1 cellular context compared by ENCODE assay signal in the genomic region with DNA sequence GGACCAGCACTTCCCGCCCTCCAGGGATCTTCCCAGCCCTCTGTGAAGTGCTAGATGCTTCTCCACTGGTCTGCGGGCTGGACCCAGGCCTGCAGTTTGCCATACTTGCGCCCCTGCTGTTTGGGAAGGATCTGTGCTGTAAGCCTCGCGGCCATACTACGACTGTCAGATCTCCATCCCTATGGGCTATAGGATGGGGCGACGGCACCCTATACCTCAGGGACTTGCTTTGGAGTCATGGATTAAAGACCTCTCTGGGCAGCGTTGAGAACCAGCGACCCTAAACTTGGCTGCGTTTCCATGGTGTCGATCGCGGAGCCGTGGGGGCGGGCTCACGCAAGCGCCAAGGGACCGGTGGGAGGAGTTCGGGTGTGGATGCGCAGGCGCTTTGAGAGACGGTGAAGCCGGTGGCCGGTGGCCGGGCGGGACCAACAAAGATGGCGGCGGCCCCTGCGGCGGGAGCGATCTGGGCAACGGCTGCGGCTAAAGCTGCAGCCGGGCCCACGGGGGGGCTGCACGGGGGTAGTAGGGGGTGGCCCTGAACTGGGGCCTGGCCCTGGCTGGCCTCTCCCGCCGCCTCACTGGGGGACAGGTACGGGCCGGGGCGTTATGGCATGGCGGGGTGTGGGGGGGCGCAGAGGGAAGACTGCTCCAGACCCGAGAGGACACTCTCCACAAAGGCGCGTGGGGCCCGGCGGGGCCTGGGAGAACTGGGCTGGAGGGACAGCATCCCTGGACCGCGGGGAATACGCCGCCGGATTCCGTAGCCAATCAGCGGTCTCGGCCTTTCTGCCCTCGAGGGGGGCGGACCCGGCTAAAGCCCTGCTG.
TF ChIP-seq lines count a peak whose summit lies in the region.

A gene with protein sequence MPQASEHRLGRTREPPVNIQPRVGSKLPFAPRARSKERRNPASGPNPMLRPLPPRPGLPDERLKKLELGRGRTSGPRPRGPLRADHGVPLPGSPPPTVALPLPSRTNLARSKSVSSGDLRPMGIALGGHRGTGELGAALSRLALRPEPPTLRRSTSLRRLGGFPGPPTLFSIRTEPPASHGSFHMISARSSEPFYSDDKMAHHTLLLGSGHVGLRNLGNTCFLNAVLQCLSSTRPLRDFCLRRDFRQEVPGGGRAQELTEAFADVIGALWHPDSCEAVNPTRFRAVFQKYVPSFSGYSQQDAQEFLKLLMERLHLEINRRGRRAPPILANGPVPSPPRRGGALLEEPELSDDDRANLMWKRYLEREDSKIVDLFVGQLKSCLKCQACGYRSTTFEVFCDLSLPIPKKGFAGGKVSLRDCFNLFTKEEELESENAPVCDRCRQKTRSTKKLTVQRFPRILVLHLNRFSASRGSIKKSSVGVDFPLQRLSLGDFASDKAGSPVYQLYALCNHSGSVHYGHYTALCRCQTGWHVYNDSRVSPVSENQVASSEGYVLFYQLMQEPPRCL (plus strand): TSS at position 414 of the 828 bp plus-strand sequence. CDS start 1,141 bp downstream, outside the sequence.

TF ChIP-seq in K562, 482 proteins besides CTCF, POLR2A, EP300 and RAD21 (continued from another document and continues in another):
- TF ChIP-seq, protein P1, sequence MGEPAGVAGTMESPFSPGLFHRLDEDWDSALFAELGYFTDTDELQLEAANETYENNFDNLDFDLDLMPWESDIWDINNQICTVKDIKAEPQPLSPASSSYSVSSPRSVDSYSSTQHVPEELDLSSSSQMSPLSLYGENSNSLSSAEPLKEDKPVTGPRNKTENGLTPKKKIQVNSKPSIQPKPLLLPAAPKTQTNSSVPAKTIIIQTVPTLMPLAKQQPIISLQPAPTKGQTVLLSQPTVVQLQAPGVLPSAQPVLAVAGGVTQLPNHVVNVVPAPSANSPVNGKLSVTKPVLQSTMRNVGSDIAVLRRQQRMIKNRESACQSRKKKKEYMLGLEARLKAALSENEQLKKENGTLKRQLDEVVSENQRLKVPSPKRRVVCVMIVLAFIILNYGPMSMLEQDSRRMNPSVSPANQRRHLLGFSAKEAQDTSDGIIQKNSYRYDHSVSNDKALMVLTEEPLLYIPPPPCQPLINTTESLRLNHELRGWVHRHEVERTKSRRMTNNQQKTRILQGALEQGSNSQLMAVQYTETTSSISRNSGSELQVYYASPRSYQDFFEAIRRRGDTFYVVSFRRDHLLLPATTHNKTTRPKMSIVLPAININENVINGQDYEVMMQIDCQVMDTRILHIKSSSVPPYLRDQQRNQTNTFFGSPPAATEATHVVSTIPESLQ (CRISPR knock-in tag; IDR thresholded peaks at IDR 0.05) = peak; percentile 63
- TF ChIP-seq TEAD1 (CRISPR knock-in tag; IDR thresholded peaks at IDR 0.05) (no peak), ZSCAN32 (CRISPR knock-in tag; IDR thresholded peaks at IDR 0.05) (no peak), NRF1 (conservative IDR thresholded peaks at IDR 0.05 in 1 of 2, IDR thresholded peaks at IDR 0.05 in 1 of 2) (peak; percentile 98), FIP1L1 (IDR thresholded peaks at IDR 0.05; ENCODE audit: low read depth, low read length, poor library complexity, severe bottlenecking) (peak; percentile 45), CXXC5 (CRISPR knock-in tag; IDR thresholded peaks at IDR 0.05) (peak; percentile 65; the same call in 1 of the 2 replicates), TCF3 (CRISPR knock-in tag; IDR thresholded peaks at IDR 0.05) (no peak), ELF2 (CRISPR knock-in tag; IDR thresholded peaks at IDR 0.05) (peak; percentile 68), HOXB6 (CRISPR knock-in tag; IDR thresholded peaks at IDR 0.05; ENCODE audit: borderline replicate concordance) (no peak), ZNF232 (CRISPR knock-in tag; IDR thresholded peaks at IDR 0.05) (no peak), SIX5 (IDR thresholded peaks at IDR 0.05; ENCODE audit: borderline replicate concordance in 1 of 2, insufficient read depth in 1 of 2, low read depth in 1 of 2, low read length in 2 of 2) (peak; percentile 34 to 38; a peak in 2 of 4 replicates), ZNF175 (CRISPR knock-in tag; IDR thresholded peaks at IDR 0.05; ENCODE audit: low read depth) (no peak), BDP1 (IDR thresholded peaks at IDR 0.05; ENCODE audit: insufficient read depth, insufficient read length) (no peak), NFRKB (IDR thresholded peaks at IDR 0.05; ENCODE audit: low read depth) (peak; percentile 94), GABPB2 (CRISPR knock-in tag; conservative IDR thresholded peaks at IDR 0.05) (no peak), XRCC4 (IDR thresholded peaks at IDR 0.05; ENCODE audit: extremely low read depth, insufficient read depth, insufficient read length) (no peak), ZNF445 (CRISPR knock-in tag; IDR thresholded peaks at IDR 0.05; ENCODE audit: low read depth) (no peak), SIRT6 (IDR thresholded peaks at IDR 0.05; ENCODE audit: low read depth, low read length) (no peak), HCFC1 (IDR thresholded peaks at IDR 0.05; ENCODE audit: low read depth, low read length) (peak; percentile 85), HDAC1 (IDR thresholded peaks at IDR 0.05) (peak in 1 of 2 experiments; percentile 61; a peak in 2 of 4 replicates), COPS2 (conservative IDR thresholded peaks at IDR 0.05) (no peak), C11orf30 (IDR thresholded peaks at IDR 0.05; ENCODE audit: low read depth) (peak; percentile 33; the same call in 1 of the 2 replicates), TCFL5 (CRISPR knock-in tag; conservative IDR thresholded peaks at IDR 0.05) (no peak), SREBF1 (IDR thresholded peaks at IDR 0.05; ENCODE audit: borderline replicate concordance, low read depth, low read length) (no peak), ZNF23 (CRISPR knock-in tag; IDR thresholded peaks at IDR 0.05) (no peak), ZZZ3 (IDR thresholded peaks at IDR 0.05) (no peak), ARNT (IDR thresholded peaks at IDR 0.05) (no peak), ZNF124 (CRISPR knock-in tag; IDR thresholded peaks at IDR 0.05) (no peak), KDM2B (CRISPR knock-in tag; IDR thresholded peaks at IDR 0.05) (no peak), SMAD3 (CRISPR knock-in tag; conservative IDR thresholded peaks at IDR 0.05) (no peak), PHF21A (IDR thresholded peaks at IDR 0.05; ENCODE audit: borderline replicate concordance, low read depth) (no peak), WHSC1 (IDR thresholded peaks at IDR 0.05; ENCODE audit: low read length) (no peak)
- TF ChIP-seq, protein P2, sequence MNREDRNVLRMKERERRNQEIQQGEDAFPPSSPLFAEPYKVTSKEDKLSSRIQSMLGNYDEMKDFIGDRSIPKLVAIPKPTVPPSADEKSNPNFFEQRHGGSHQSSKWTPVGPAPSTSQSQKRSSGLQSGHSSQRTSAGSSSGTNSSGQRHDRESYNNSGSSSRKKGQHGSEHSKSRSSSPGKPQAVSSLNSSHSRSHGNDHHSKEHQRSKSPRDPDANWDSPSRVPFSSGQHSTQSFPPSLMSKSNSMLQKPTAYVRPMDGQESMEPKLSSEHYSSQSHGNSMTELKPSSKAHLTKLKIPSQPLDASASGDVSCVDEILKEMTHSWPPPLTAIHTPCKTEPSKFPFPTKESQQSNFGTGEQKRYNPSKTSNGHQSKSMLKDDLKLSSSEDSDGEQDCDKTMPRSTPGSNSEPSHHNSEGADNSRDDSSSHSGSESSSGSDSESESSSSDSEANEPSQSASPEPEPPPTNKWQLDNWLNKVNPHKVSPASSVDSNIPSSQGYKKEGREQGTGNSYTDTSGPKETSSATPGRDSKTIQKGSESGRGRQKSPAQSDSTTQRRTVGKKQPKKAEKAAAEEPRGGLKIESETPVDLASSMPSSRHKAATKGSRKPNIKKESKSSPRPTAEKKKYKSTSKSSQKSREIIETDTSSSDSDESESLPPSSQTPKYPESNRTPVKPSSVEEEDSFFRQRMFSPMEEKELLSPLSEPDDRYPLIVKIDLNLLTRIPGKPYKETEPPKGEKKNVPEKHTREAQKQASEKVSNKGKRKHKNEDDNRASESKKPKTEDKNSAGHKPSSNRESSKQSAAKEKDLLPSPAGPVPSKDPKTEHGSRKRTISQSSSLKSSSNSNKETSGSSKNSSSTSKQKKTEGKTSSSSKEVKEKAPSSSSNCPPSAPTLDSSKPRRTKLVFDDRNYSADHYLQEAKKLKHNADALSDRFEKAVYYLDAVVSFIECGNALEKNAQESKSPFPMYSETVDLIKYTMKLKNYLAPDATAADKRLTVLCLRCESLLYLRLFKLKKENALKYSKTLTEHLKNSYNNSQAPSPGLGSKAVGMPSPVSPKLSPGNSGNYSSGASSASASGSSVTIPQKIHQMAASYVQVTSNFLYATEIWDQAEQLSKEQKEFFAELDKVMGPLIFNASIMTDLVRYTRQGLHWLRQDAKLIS (CRISPR knock-in tag; IDR thresholded peaks at IDR 0.05) = peak; percentile 74; the same call in 1 of the 2 replicates
- TF ChIP-seq, protein P3, sequence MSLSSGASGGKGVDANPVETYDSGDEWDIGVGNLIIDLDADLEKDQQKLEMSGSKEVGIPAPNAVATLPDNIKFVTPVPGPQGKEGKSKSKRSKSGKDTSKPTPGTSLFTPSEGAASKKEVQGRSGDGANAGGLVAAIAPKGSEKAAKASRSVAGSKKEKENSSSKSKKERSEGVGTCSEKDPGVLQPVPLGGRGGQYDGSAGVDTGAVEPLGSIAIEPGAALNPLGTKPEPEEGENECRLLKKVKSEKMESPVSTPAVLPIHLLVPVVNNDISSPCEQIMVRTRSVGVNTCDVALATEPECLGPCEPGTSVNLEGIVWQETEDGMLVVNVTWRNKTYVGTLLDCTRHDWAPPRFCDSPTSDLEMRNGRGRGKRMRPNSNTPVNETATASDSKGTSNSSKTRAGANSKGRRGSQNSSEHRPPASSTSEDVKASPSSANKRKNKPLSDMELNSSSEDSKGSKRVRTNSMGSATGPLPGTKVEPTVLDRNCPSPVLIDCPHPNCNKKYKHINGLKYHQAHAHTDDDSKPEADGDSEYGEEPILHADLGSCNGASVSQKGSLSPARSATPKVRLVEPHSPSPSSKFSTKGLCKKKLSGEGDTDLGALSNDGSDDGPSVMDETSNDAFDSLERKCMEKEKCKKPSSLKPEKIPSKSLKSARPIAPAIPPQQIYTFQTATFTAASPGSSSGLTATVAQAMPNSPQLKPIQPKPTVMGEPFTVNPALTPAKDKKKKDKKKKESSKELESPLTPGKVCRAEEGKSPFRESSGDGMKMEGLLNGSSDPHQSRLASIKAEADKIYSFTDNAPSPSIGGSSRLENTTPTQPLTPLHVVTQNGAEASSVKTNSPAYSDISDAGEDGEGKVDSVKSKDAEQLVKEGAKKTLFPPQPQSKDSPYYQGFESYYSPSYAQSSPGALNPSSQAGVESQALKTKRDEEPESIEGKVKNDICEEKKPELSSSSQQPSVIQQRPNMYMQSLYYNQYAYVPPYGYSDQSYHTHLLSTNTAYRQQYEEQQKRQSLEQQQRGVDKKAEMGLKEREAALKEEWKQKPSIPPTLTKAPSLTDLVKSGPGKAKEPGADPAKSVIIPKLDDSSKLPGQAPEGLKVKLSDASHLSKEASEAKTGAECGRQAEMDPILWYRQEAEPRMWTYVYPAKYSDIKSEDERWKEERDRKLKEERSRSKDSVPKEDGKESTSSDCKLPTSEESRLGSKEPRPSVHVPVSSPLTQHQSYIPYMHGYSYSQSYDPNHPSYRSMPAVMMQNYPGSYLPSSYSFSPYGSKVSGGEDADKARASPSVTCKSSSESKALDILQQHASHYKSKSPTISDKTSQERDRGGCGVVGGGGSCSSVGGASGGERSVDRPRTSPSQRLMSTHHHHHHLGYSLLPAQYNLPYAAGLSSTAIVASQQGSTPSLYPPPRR (CRISPR knock-in tag; IDR thresholded peaks at IDR 0.05; ENCODE audit: borderline replicate concordance) = no peak
- TF ChIP-seq, protein P4, sequence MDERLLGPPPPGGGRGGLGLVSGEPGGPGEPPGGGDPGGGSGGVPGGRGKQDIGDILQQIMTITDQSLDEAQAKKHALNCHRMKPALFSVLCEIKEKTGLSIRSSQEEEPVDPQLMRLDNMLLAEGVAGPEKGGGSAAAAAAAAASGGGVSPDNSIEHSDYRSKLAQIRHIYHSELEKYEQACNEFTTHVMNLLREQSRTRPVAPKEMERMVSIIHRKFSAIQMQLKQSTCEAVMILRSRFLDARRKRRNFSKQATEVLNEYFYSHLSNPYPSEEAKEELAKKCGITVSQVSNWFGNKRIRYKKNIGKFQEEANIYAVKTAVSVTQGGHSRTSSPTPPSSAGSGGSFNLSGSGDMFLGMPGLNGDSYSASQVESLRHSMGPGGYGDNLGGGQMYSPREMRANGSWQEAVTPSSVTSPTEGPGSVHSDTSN (CRISPR knock-in tag; IDR thresholded peaks at IDR 0.05; ENCODE audit: low read depth) = no peak
- TF ChIP-seq, protein P4 (tag; conservative IDR thresholded peaks at IDR 0.05; ENCODE audit: low read depth) = no peak
- TF ChIP-seq, protein P5, sequence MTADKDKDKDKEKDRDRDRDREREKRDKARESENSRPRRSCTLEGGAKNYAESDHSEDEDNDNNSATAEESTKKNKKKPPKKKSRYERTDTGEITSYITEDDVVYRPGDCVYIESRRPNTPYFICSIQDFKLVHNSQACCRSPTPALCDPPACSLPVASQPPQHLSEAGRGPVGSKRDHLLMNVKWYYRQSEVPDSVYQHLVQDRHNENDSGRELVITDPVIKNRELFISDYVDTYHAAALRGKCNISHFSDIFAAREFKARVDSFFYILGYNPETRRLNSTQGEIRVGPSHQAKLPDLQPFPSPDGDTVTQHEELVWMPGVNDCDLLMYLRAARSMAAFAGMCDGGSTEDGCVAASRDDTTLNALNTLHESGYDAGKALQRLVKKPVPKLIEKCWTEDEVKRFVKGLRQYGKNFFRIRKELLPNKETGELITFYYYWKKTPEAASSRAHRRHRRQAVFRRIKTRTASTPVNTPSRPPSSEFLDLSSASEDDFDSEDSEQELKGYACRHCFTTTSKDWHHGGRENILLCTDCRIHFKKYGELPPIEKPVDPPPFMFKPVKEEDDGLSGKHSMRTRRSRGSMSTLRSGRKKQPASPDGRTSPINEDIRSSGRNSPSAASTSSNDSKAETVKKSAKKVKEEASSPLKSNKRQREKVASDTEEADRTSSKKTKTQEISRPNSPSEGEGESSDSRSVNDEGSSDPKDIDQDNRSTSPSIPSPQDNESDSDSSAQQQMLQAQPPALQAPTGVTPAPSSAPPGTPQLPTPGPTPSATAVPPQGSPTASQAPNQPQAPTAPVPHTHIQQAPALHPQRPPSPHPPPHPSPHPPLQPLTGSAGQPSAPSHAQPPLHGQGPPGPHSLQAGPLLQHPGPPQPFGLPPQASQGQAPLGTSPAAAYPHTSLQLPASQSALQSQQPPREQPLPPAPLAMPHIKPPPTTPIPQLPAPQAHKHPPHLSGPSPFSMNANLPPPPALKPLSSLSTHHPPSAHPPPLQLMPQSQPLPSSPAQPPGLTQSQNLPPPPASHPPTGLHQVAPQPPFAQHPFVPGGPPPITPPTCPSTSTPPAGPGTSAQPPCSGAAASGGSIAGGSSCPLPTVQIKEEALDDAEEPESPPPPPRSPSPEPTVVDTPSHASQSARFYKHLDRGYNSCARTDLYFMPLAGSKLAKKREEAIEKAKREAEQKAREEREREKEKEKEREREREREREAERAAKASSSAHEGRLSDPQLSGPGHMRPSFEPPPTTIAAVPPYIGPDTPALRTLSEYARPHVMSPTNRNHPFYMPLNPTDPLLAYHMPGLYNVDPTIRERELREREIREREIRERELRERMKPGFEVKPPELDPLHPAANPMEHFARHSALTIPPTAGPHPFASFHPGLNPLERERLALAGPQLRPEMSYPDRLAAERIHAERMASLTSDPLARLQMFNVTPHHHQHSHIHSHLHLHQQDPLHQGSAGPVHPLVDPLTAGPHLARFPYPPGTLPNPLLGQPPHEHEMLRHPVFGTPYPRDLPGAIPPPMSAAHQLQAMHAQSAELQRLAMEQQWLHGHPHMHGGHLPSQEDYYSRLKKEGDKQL (CRISPR knock-in tag; IDR thresholded peaks at IDR 0.05; ENCODE audit: borderline replicate concordance) = no peak
